1 cellular context compared by ENCODE assay signal in genomic region chr22:39152511-39153219, GRCh38.
TF ChIP-seq lines count a peak whose summit lies in the region.

CBX7 (minus strand) TSS chr22:39152680; CDS start chr22:39152444, 236 bp downstream.

TF ChIP-seq in K562, 482 proteins besides CTCF, POLR2A, EP300 and RAD21 (continued from another document):
- TF ChIP-seq KAT8 (IDR thresholded peaks at IDR 0.05; ENCODE audit: low read depth) (no peak), PHF20 (IDR thresholded peaks at IDR 0.05; ENCODE audit: partially characterized antibody) (peak; percentile 40), TEAD4 (IDR thresholded peaks at IDR 0.05; ENCODE audit: low read length) (no peak), TEAD4 (CRISPR knock-in tag; IDR thresholded peaks at IDR 0.05; ENCODE audit: borderline replicate concordance) (no peak), ZNF764 (CRISPR knock-in tag; IDR thresholded peaks at IDR 0.05; ENCODE audit: low read depth) (no peak), ZNF384 (IDR thresholded peaks at IDR 0.05; ENCODE audit: low read depth, low read length) (no peak), GTF2E2 (tag; IDR thresholded peaks at IDR 0.05) (no peak), YBX1 (IDR thresholded peaks at IDR 0.05) (no peak), BCL6 (CRISPR knock-in tag; IDR thresholded peaks at IDR 0.05) (no peak), ZNF766 (CRISPR knock-in tag; conservative IDR thresholded peaks at IDR 0.05) (peak; percentile 85)
